ENCODE assay signal across 20 cellular contexts in genomic region chr6:78577585-78577984, GRCh38.
"Had no signal": no experiment of that assay in that cellular context is flagged by ENCODE, and none has a peak within 500 bp of the region (broad histone marks: within the 10 kb centered on the region; RNA-seq: fewer than 3 reads in every experiment).

No MANE protein-coding gene starts in this region.

- H3K27ac ChIP-seq: SJCRH30 had no signal

- DNase-seq: IMR-90, Kasumi-1, KG1, MV-4-11, NCI-H1048, NCI-H1105, NCI-H1436 treated with DMSO at 0.1 percent for 48 hours, NCI-H187, NCI-H2029 treated with DMSO at 0.1 percent for 48 hours, NCI-H2171 treated with DMSO at 0.1 percent for 48 hours, NCI-H345, NCI-H446 treated with DMSO at 0.1 percent for 48 hours, NCI-H510A treated with DMSO at 0.1 percent for 48 hours, NCI-H526, SHP77 treated with DMSO at 0.1 percent for 48 hours, SJCRH30, T-helper 1 cell, T-helper 17 cell had no signal

- H3K36me3 ChIP-seq: SJCRH30 had no signal

- H3K4me3 ChIP-seq: SJCRH30 had no signal

- H3K9me3 ChIP-seq: SJCRH30 had no signal

- H3K4me1 ChIP-seq: SJCRH30 had no signal

- ATAC-seq: Right ventricle myocardium inferior, SK-N-SH treated with all-trans-retinoic acid at 6 μM for 48 hours, T-helper 17 cell had no signal

- H3K27me3 ChIP-seq: SJCRH30 had no signal
